Comparison of ENCODE assay signal across 34 cellular contexts in the genomic region with DNA sequence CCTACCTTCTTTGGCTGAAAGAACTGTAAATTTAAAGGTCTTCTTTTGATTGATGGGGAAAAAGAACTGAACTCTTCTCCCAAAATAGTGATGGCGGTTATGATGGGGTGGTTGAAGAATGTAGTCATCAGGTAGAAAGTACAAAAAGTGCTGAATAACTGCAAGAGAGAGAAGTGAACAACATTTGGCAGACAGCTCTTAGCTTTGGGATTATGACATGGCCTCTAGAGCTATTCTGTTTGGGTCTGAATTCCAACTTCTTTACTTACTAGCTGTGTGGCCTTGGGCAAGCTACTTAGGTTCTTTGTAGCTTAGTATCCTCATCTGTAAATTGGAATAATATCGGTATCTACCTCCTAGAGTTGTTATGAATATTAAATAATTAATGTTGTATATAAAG.
"Had no signal": no experiment of that assay in that cellular context is flagged by ENCODE, and none has a peak within 500 bp of the region (broad histone marks: within the 10 kb centered on the region; RNA-seq: fewer than 3 reads in every experiment).

No MANE protein-coding gene starts in this region.

- H3K36me3 Mint-ChIP-seq: activated CD4-positive, alpha-beta memory T cell treated with anti-CD3 and anti-CD28 coated beads for 36 hours; activated CD8-positive, alpha-beta memory T cell treated with anti-CD3 and anti-CD28 coated beads, Interleukin-2, amount 10 ng/mL, durations not matched to agents 7 days and 5 days; activated naive CD4-positive, alpha-beta T cell treated with anti-CD3 and anti-CD28 coated beads, Interleukin-2, amount 50 U/mL, for 24 hours; activated naive CD8-positive, alpha-beta T cell treated with anti-CD3 and anti-CD28 coated beads for 36 hours had no signal

- H3K27ac Mint-ChIP-seq: activated CD4-positive, alpha-beta memory T cell treated with anti-CD3 and anti-CD28 coated beads for 36 hours; activated CD4-positive, alpha-beta T cell treated with anti-CD3 and anti-CD28 coated beads for 36 hours; activated CD4-positive, alpha-beta T cell treated with anti-CD3 and anti-CD28 coated beads, Interleukin-2, amount 10 ng/mL, durations not matched to agents 24 days and 14 days; activated CD8-positive, alpha-beta memory T cell treated with anti-CD3 and anti-CD28 coated beads, Interleukin-2, amount 10 ng/mL, durations not matched to agents 7 days and 5 days; activated CD8-positive, alpha-beta T cell treated with anti-CD3 and anti-CD28 coated beads, Interleukin-2, amount 10 ng/mL, durations not matched to agents 7 days and 5 days; activated naive CD4-positive, alpha-beta T cell treated with anti-CD3 and anti-CD28 coated beads for 36 hours; activated naive CD4-positive, alpha-beta T cell treated with anti-CD3 and anti-CD28 coated beads, Interleukin-2, amount 50 U/mL, for 24 hours; activated naive CD8-positive, alpha-beta T cell treated with anti-CD3 and anti-CD28 coated beads for 36 hours; activated naive CD8-positive, alpha-beta T cell treated with anti-CD3 and anti-CD28 coated beads, Interleukin-2, amount 50 U/mL, for 24 hours; activated T-helper 1 cell treated with anti-CD3 and anti-CD28 coated beads, Interleukin-12 subunit alpha, Interleukin-12 subunit beta, Interleukin-2, Interleukin-4 antibody, amounts not matched to agents 30 ng/mL and 10 ng/mL and 1 ng/mL, durations not matched to agents 14 hours and 24 hours and 36 hours; activated T-helper 2 cell treated with anti-CD3 and anti-CD28 coated beads, Interferon-gamma antibody, Interleukin-2, Interleukin-4, amounts not matched to agents 10 μg/mL and 5 μg/mL and 100 μg/mL, durations not matched to agents 14 hours and 24 hours and 36 hours; effector memory CD8-positive, alpha-beta T cell had no signal

- H3K27ac ChIP-seq: adrenal gland, ascending aorta, cardiac muscle cell, esophagus muscularis mucosa, foreskin keratinocyte, gastrocnemius medialis, heart left ventricle had no signal

- H3K4me3 ChIP-seq: adrenal gland, ascending aorta, cardiac muscle cell, esophagus muscularis mucosa, gastrocnemius medialis, heart left ventricle had no signal

- H3K36me3 ChIP-seq: adrenal gland, gastrocnemius medialis had no signal

- H3K27me3 Mint-ChIP-seq: activated naive CD8-positive, alpha-beta T cell treated with anti-CD3 and anti-CD28 coated beads for 36 hours; effector memory CD8-positive, alpha-beta T cell had no signal

- H3K27me3 ChIP-seq: adrenal gland, ascending aorta, cardiac muscle cell, esophagus muscularis mucosa, foreskin keratinocyte, gastrocnemius medialis, heart left ventricle had no signal

- DNase-seq: activated CD4-positive, alpha-beta memory T cell treated with anti-CD3 and anti-CD28 coated beads for 36 hours; activated CD4-positive, alpha-beta T cell treated with anti-CD3 and anti-CD28 coated beads for 36 hours; activated CD4-positive, alpha-beta T cell treated with anti-CD3 and anti-CD28 coated beads, Interleukin-2, amount 10 ng/mL, durations not matched to agents 24 days and 14 days; activated CD4-positive, CD25-positive, alpha-beta regulatory T cell; activated CD4-positive, CD25-positive, alpha-beta regulatory T cell treated with anti-CD3 and anti-CD28 coated beads, Interleukin-2, amount 50 U/mL, for 72 hours; activated CD8-positive, alpha-beta memory T cell treated with anti-CD3 and anti-CD28 coated beads, Interleukin-2, amount 10 ng/mL, durations not matched to agents 7 days and 5 days; activated CD8-positive, alpha-beta memory T cell treated with anti-CD3 and anti-CD28 coated beads, Interleukin-2, amount 50 U/mL, for 4 hours; activated CD8-positive, alpha-beta T cell treated with anti-CD3 and anti-CD28 coated beads, Interleukin-2, amount 10 ng/mL, durations not matched to agents 7 days and 5 days; activated effector memory CD4-positive, alpha-beta T cell treated with anti-CD3 and anti-CD28 coated beads, Interleukin-2, amount 50 U/mL, for 16 hours; activated naive CD4-positive, alpha-beta T cell treated with anti-CD3 and anti-CD28 coated beads for 36 hours; activated naive CD8-positive, alpha-beta T cell treated with anti-CD3 and anti-CD28 coated beads for 36 hours; activated naive CD8-positive, alpha-beta T cell treated with anti-CD3 and anti-CD28 coated beads, Interleukin-2, amount 50 U/mL, for 24 hours; activated T-cell treated with anti-CD3 and anti-CD28 coated beads, Interleukin-2, amount 50 U/mL, for 1 hour; activated T-cell treated with anti-CD3 and anti-CD28 coated beads, Interleukin-2, amount 50 U/mL, for 48 hours; adrenal gland; central memory CD4-positive, alpha-beta T cell; cerebellar nuclear complex; cortex of kidney; dermis blood vessel endothelial cell; effector CD4-positive, alpha-beta T cell; effector memory CD8-positive, alpha-beta T cell; erythroblast; foreskin keratinocyte; gastrocnemius medialis; glutamatergic neuron; heart left ventricle; T-helper 2 cell had no signal

- H3K9me3 ChIP-seq: adrenal gland, ascending aorta, esophagus muscularis mucosa, gastrocnemius medialis, heart left ventricle had no signal

- H3K4me1 Mint-ChIP-seq: activated CD4-positive, alpha-beta T cell treated with anti-CD3 and anti-CD28 coated beads for 36 hours; activated CD4-positive, alpha-beta T cell treated with anti-CD3 and anti-CD28 coated beads, Interleukin-2, amount 10 ng/mL, durations not matched to agents 24 days and 14 days; activated CD8-positive, alpha-beta memory T cell treated with anti-CD3 and anti-CD28 coated beads, Interleukin-2, amount 10 ng/mL, durations not matched to agents 7 days and 5 days; activated naive CD4-positive, alpha-beta T cell treated with anti-CD3 and anti-CD28 coated beads, Interleukin-2, amount 50 U/mL, for 24 hours; activated naive CD8-positive, alpha-beta T cell treated with anti-CD3 and anti-CD28 coated beads for 36 hours; activated naive CD8-positive, alpha-beta T cell treated with anti-CD3 and anti-CD28 coated beads, Interleukin-2, amount 50 U/mL, for 24 hours had no signal

- FAIRE-seq: colon had no signal

- ATAC-seq: activated CD4-positive, alpha-beta T cell treated with anti-CD3 and anti-CD28 coated beads for 36 hours; activated CD8-positive, alpha-beta memory T cell treated with anti-CD3 and anti-CD28 coated beads, Interleukin-2, amount 10 ng/mL, durations not matched to agents 7 days and 5 days; activated CD8-positive, alpha-beta T cell treated with anti-CD3 and anti-CD28 coated beads, Interleukin-2, amount 10 ng/mL, durations not matched to agents 7 days and 5 days; activated naive CD8-positive, alpha-beta T cell treated with anti-CD3 and anti-CD28 coated beads, Interleukin-2, amount 50 U/mL, for 24 hours; effector memory CD8-positive, alpha-beta T cell; foreskin keratinocyte; gastrocnemius medialis; heart left ventricle had no signal

- H3K4me3 Mint-ChIP-seq: activated CD4-positive, alpha-beta memory T cell treated with anti-CD3 and anti-CD28 coated beads for 36 hours; activated CD4-positive, alpha-beta T cell treated with anti-CD3 and anti-CD28 coated beads for 36 hours; activated CD4-positive, alpha-beta T cell treated with anti-CD3 and anti-CD28 coated beads, Interleukin-2, amount 10 ng/mL, durations not matched to agents 24 days and 14 days; activated CD8-positive, alpha-beta memory T cell treated with anti-CD3 and anti-CD28 coated beads, Interleukin-2, amount 10 ng/mL, durations not matched to agents 7 days and 5 days; activated CD8-positive, alpha-beta T cell treated with anti-CD3 and anti-CD28 coated beads, Interleukin-2, amount 10 ng/mL, durations not matched to agents 7 days and 5 days; activated naive CD4-positive, alpha-beta T cell treated with anti-CD3 and anti-CD28 coated beads for 36 hours; activated naive CD4-positive, alpha-beta T cell treated with anti-CD3 and anti-CD28 coated beads, Interleukin-2, amount 50 U/mL, for 24 hours; activated naive CD8-positive, alpha-beta T cell treated with anti-CD3 and anti-CD28 coated beads for 36 hours; activated naive CD8-positive, alpha-beta T cell treated with anti-CD3 and anti-CD28 coated beads, Interleukin-2, amount 50 U/mL, for 24 hours; activated T-helper 1 cell treated with anti-CD3 and anti-CD28 coated beads, Interleukin-12 subunit alpha, Interleukin-12 subunit beta, Interleukin-2, Interleukin-4 antibody, amounts not matched to agents 30 ng/mL and 10 ng/mL and 1 ng/mL, durations not matched to agents 14 hours and 24 hours and 36 hours; effector memory CD8-positive, alpha-beta T cell had no signal

- H3K4me1 ChIP-seq: adrenal gland, ascending aorta, esophagus muscularis mucosa, foreskin keratinocyte, gastrocnemius medialis, heart left ventricle had no signal

- H3K9me3 Mint-ChIP-seq: activated CD4-positive, alpha-beta memory T cell treated with anti-CD3 and anti-CD28 coated beads for 36 hours; activated CD4-positive, alpha-beta T cell treated with anti-CD3 and anti-CD28 coated beads, Interleukin-2, amount 10 ng/mL, durations not matched to agents 24 days and 14 days; activated naive CD4-positive, alpha-beta T cell treated with anti-CD3 and anti-CD28 coated beads for 36 hours; activated naive CD4-positive, alpha-beta T cell treated with anti-CD3 and anti-CD28 coated beads, Interleukin-2, amount 50 U/mL, for 24 hours; activated naive CD8-positive, alpha-beta T cell treated with anti-CD3 and anti-CD28 coated beads for 36 hours; activated naive CD8-positive, alpha-beta T cell treated with anti-CD3 and anti-CD28 coated beads, Interleukin-2, amount 50 U/mL, for 24 hours; activated T-helper 1 cell treated with anti-CD3 and anti-CD28 coated beads, Interleukin-12 subunit alpha, Interleukin-12 subunit beta, Interleukin-2, Interleukin-4 antibody, amounts not matched to agents 30 ng/mL and 10 ng/mL and 1 ng/mL, durations not matched to agents 14 hours and 24 hours and 36 hours; activated T-helper 2 cell treated with anti-CD3 and anti-CD28 coated beads, Interferon-gamma antibody, Interleukin-2, Interleukin-4, amounts not matched to agents 10 μg/mL and 5 μg/mL and 100 μg/mL, durations not matched to agents 14 hours and 24 hours and 36 hours; effector memory CD8-positive, alpha-beta T cell had no signal
